ENCODE assay signal across 15 cellular contexts in genomic region chr11:20055312-20055711, GRCh38.
DNase-seq lines count a peak whose midpoint lies in the region; ATAC-seq and TF ChIP-seq lines count a peak whose summit lies in the region.
"Had no signal": no experiment of that assay in that cellular context is flagged by ENCODE, and none has a peak within 500 bp of the region (broad histone marks: within the 10 kb centered on the region; RNA-seq: fewer than 3 reads in every experiment).

No MANE protein-coding gene starts in this region.

- TF ChIP-seq EP300 in SK-N-SH (IDR thresholded peaks at IDR 0.05; ENCODE audit: borderline replicate concordance in 1 of 2, low read depth in 1 of 2, low read length in 1 of 2): peak in 1 of 2 experiments; percentile 70; a peak in 2 of 4 replicates

- H3K36me3 ChIP-seq in SK-N-SH (replicated peaks in 1 of 2; ENCODE audit: control insufficient read depth in 1 of 2, insufficient read depth in 2 of 2, low read length in 1 of 2) (peaks cover 89 to 98% of the 10 kb centered on the region in 2 experiments), psoas muscle (ENCODE audit: insufficient read depth in 1 of 2, low read depth in 1 of 2) (no peaks in the 10 kb centered on the region)

- no peak overlapping the region for H3K9ac ChIP-seq in SK-N-SH

- H3K4me2 ChIP-seq in SK-N-SH: no peak overlapping the region

- intact Hi-C loops in psoas muscle (cut with DNase I): loop anchor here in 1 of 2 donors (10.0 kb wide), 2 partner anchors 61 to 101 kb away; no protein-coding TSS in a partner anchor

- H3K9me3 ChIP-seq in SK-N-SH (no peaks in the 10 kb centered on the region), psoas muscle (no peaks in the 10 kb centered on the region)
- H3K9me3 ChIP-seq: neutrophil had no signal

- no peak overlapping the region for H3K4me3 ChIP-seq in SK-N-SH (ENCODE audit: low read depth in 2 of 2, low read length in 1 of 2)
- H3K4me3 ChIP-seq in psoas muscle: no peak overlapping the region
- H3K4me3 ChIP-seq: skin epidermis had no signal

- DNase-seq in EH (ENCODE audit: low read depth) (peak; percentile 68), SK-N-SH (peak; percentile 30), fibroblast of gingiva (ENCODE audit: low read depth) (peak; percentile 41), psoas muscle (no peak), T-helper 9 cell (no peak), HuH-7 (ENCODE audit: low spot score) (no peak), AG20443 (ENCODE audit: low spot score) (no peak)
- DNase-seq: activated CD4-positive, alpha-beta T cell treated with anti-CD3 and anti-CD28 coated beads for 1 hour; activated naive CD4-positive, alpha-beta T cell; SHP77; T-helper 2 cell had no signal

- CTCF ChIA-PET in SK-N-SH (lab: Yijun Ruan, JAX): interaction anchor here (1.1 to 1.8 kb wide), 4 partner anchors 11 to 299 kb away, joined by 3 to 5 read pairs (median 4); no protein-coding TSS in a partner anchor

- H3F3A ChIP-seq in SK-N-SH (replicated peaks; ENCODE audit: insufficient read depth): peaks cover 40% of the 10 kb centered on the region

- ATAC-seq in psoas muscle (peak; percentile 70 to 84 (median 74)), GM18502 (IDR thresholded peaks at IDR 0.05; ENCODE audit: poor library complexity, unreplicated experiment) (no peak)
- ATAC-seq: stimulated activated effector memory CD8-positive, alpha-beta T cell treated with anti-CD3 and anti-CD28 coated beads, Interleukin-12 subunit alpha, Interleukin-12 subunit beta, amount 100 ng/mL, for 72 hours had no signal

- H3K27ac ChIP-seq in SK-N-SH (ENCODE audit: low read depth in 2 of 2, low read length in 1 of 2) (peak overlapping the region; percentile 63 to 94; a peak in 3 of 4 replicates), psoas muscle (peak overlapping the region; percentile 70)
- H3K27ac ChIP-seq: neutrophil had no signal

- no peaks in the 10 kb centered on the region for H4K20me1 ChIP-seq in SK-N-SH (ENCODE audit: insufficient read depth)

- no peaks in the 10 kb centered on the region for H3K9me2 ChIP-seq in SK-N-SH

- H3K79me2 ChIP-seq in SK-N-SH (ENCODE audit: insufficient read depth): peaks cover 23% of the 10 kb centered on the region

- 50% methylated on average over 2 of the region's 2 CpGs for WGBS in SK-N-SH (ENCODE audit: low lambda C conversion rate)
- WGBS in psoas muscle, 3 donors: 7 to 19% (median 12%) methylated on average over 2 of the region's 2 CpGs

- no peak for TF ChIP-seq RAD21 in SK-N-SH (IDR thresholded peaks at IDR 0.05; ENCODE audit: low read length)

- POLR2A ChIA-PET in SK-N-SH (lab: Yijun Ruan, JAX): no interaction called here

- no peaks in the 10 kb centered on the region for H3K27me3 ChIP-seq in SK-N-SH (ENCODE audit: insufficient read depth)
- no peaks in the 10 kb centered on the region for H3K27me3 ChIP-seq in psoas muscle (ENCODE audit: insufficient read depth in 3 of 3, low read length in 2 of 3)
- H3K27me3 ChIP-seq: neutrophil had no signal

- TF ChIP-seq CTCF in SK-N-SH (IDR thresholded peaks at IDR 0.05) (no peak), psoas muscle (IDR thresholded peaks at IDR 0.05) (no peak)

- peaks cover 15 to 45% of the 10 kb centered on the region in 2 experiments; a peak in 2 of 4 replicates for H3K4me1 ChIP-seq in SK-N-SH (ENCODE audit: control insufficient read depth in 1 of 2, insufficient read depth in 2 of 2, low read depth in 1 of 2, low read length in 1 of 2)
- H3K4me1 ChIP-seq in psoas muscle: peaks cover 50% of the 10 kb centered on the region

- no peak overlapping the region for H2AFZ ChIP-seq in SK-N-SH (ENCODE audit: low read depth)

TF ChIP-seq in SK-N-SH, 30 proteins besides CTCF, POLR2A, EP300 and RAD21:
- TF ChIP-seq RCOR1 (IDR thresholded peaks at IDR 0.05; ENCODE audit: low read length) (peak; percentile 68), GATA2 (CRISPR knock-in tag; IDR thresholded peaks at IDR 0.05) (peak; percentile 63; the same call in 1 of the 2 replicates), FOXJ3 (CRISPR knock-in tag; IDR thresholded peaks at IDR 0.05) (0 out of 2 replicates have a peak, but pooled peaks have one; percentile 30), POLR2AphosphoS5 (IDR thresholded peaks at IDR 0.05; ENCODE audit: low read depth, low read length) (no peak)

Comparison
In these comparisons a context has a peak if more than half of its experiments do, and no peak if none do; other contexts are left out.
1. DNase-seq: peak in EH (single experiment), SK-N-SH (single experiment) and fibroblast of gingiva (single experiment); none in psoas muscle (0 of 2), T-helper 9 cell (single experiment), HuH-7 (single experiment) and AG20443 (single experiment).